ENCODE assay signal across 1 cellular context in the genomic region with DNA sequence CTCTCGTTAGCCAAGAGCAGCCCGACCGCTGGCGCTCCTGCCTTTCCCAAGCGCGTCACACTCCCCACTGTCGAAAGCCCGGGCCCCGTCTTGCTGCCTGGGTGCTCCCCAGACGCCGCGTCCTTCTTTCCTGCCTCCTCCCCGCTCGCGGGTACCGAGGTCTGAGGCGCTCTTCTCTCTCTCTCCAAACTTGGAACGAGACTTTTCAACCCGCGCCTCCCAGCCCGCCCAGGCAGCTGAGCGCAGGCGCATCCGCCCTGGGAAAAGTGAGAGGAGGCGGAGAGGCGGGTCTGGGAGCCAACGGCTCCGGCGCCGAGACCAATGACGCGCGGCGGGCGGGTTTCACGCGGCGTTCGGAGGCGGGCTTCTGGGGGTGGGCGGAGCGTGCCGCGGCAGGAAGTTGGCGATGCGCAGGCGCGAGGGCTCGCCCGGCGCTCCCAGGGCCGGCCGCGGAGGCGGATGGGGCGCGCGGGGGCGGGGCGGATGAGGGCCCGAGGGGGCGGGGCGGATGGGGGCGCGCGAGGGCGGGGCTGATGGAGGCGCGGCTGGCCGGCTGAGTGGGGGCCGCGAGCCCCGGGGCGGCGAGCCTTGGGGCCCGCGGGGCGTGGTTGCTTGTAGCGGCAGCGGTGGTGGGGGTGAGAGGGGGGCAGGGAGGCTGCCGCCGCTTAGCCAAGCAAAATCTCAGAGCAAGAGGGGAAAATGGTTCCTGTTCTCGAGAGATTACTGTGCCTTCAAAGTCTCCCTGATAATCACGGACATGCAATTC.
TF ChIP-seq lines count a peak whose summit lies in the region.

A gene (minus strand): TSS at position 268 of the 766 bp plus-strand sequence. CDS start 309 bp downstream, outside the sequence.

TF ChIP-seq in GM12878, 131 proteins besides CTCF, POLR2A, EP300 and RAD21 (continued from another document):
- TF ChIP-seq, protein P1, sequence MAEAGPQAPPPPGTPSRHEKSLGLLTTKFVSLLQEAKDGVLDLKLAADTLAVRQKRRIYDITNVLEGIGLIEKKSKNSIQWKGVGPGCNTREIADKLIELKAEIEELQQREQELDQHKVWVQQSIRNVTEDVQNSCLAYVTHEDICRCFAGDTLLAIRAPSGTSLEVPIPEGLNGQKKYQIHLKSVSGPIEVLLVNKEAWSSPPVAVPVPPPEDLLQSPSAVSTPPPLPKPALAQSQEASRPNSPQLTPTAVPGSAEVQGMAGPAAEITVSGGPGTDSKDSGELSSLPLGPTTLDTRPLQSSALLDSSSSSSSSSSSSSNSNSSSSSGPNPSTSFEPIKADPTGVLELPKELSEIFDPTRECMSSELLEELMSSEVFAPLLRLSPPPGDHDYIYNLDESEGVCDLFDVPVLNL (IDR thresholded peaks at IDR 0.05; ENCODE audit: low read depth, low read length), result 0 out of 2 replicates have a peak, but pooled peaks have one; percentile 26
- TF ChIP-seq ZNF622 (IDR thresholded peaks at IDR 0.05), result no peak
- no peak for TF ChIP-seq NFIC (IDR thresholded peaks at IDR 0.05; ENCODE audit: low read depth, low read length)
- TF ChIP-seq PAX5 (IDR thresholded peaks at IDR 0.05; ENCODE audit: borderline replicate concordance, low read depth, low read length), result no peak
- TF ChIP-seq HDGF (IDR thresholded peaks at IDR 0.05), result 0 out of 2 replicates have a peak, but pooled peaks have one; percentile 43
- TF ChIP-seq TARDBP (IDR thresholded peaks at IDR 0.05; ENCODE audit: borderline replicate concordance), result no peak
- TF ChIP-seq MEF2B (IDR thresholded peaks at IDR 0.05; ENCODE audit: partially characterized antibody, poor library complexity, severe bottlenecking), result no peak
- no peak for TF ChIP-seq ZNF274 (IDR thresholded peaks at IDR 0.05; ENCODE audit: insufficient read depth, insufficient read length)
- TF ChIP-seq, protein P2, sequence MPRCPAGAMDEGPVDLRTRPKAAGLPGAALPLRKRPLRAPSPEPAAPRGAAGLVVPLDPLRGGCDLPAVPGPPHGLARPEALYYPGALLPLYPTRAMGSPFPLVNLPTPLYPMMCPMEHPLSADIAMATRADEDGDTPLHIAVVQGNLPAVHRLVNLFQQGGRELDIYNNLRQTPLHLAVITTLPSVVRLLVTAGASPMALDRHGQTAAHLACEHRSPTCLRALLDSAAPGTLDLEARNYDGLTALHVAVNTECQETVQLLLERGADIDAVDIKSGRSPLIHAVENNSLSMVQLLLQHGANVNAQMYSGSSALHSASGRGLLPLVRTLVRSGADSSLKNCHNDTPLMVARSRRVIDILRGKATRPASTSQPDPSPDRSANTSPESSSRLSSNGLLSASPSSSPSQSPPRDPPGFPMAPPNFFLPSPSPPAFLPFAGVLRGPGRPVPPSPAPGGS (IDR thresholded peaks at IDR 0.05; ENCODE audit: borderline replicate concordance, insufficient read depth, low read depth, low read length, poor library complexity, severe bottlenecking), result no peak
- TF ChIP-seq, protein P3, sequence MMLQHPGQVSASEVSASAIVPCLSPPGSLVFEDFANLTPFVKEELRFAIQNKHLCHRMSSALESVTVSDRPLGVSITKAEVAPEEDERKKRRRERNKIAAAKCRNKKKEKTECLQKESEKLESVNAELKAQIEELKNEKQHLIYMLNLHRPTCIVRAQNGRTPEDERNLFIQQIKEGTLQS (IDR thresholded peaks at IDR 0.05; ENCODE audit: borderline replicate concordance, extremely low read depth, low read depth, low read length), result no peak
- TF ChIP-seq, protein P4, sequence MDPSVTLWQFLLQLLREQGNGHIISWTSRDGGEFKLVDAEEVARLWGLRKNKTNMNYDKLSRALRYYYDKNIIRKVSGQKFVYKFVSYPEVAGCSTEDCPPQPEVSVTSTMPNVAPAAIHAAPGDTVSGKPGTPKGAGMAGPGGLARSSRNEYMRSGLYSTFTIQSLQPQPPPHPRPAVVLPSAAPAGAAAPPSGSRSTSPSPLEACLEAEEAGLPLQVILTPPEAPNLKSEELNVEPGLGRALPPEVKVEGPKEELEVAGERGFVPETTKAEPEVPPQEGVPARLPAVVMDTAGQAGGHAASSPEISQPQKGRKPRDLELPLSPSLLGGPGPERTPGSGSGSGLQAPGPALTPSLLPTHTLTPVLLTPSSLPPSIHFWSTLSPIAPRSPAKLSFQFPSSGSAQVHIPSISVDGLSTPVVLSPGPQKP (IDR thresholded peaks at IDR 0.05; ENCODE audit: low read depth, low read length), result no peak
- TF ChIP-seq BHLHE40 (IDR thresholded peaks at IDR 0.05; ENCODE audit: borderline replicate concordance in 1 of 2, low read depth in 2 of 2, low read length in 1 of 2), result peak in 1 of 2 experiments; percentile 50; a peak in 2 of 4 replicates
- TF ChIP-seq FOS (IDR thresholded peaks at IDR 0.05; ENCODE audit: borderline replicate concordance, extremely low read depth, insufficient read length), result no peak
- TF ChIP-seq SIN3A (IDR thresholded peaks at IDR 0.05; ENCODE audit: low read depth, low read length), result no peak
- TF ChIP-seq BACH1 (IDR thresholded peaks at IDR 0.05; ENCODE audit: borderline replicate concordance), result peak; percentile 42; the same call in 1 of the 2 replicates
- TF ChIP-seq, protein P5, sequence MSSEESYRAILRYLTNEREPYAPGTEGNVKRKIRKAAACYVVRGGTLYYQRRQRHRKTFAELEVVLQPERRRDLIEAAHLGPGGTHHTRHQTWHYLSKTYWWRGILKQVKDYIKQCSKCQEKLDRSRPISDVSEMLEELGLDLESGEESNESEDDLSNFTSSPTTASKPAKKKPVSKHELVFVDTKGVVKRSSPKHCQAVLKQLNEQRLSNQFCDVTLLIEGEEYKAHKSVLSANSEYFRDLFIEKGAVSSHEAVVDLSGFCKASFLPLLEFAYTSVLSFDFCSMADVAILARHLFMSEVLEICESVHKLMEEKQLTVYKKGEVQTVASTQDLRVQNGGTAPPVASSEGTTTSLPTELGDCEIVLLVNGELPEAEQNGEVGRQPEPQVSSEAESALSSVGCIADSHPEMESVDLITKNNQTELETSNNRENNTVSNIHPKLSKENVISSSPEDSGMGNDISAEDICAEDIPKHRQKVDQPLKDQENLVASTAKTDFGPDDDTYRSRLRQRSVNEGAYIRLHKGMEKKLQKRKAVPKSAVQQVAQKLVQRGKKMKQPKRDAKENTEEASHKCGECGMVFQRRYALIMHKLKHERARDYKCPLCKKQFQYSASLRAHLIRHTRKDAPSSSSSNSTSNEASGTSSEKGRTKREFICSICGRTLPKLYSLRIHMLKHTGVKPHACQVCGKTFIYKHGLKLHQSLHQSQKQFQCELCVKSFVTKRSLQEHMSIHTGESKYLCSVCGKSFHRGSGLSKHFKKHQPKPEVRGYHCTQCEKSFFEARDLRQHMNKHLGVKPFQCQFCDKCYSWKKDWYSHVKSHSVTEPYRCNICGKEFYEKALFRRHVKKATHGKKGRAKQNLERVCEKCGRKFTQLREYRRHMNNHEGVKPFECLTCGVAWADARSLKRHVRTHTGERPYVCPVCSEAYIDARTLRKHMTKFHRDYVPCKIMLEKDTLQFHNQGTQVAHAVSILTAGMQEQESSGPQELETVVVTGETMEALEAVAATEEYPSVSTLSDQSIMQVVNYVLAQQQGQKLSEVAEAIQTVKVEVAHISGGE (CRISPR knock-in tag; IDR thresholded peaks at IDR 0.05), result no peak
- peak; percentile 43; the same call in 1 of the 2 replicates for TF ChIP-seq TAF1 (IDR thresholded peaks at IDR 0.05; ENCODE audit: borderline replicate concordance, low read depth, low read length)
- TF ChIP-seq TBL1XR1 (IDR thresholded peaks at IDR 0.05; ENCODE audit: low read depth, low read length), result peak; percentile 40; the same call in 1 of the 2 replicates
